ENCODE assay signal across 13 cellular contexts in the genomic region with DNA sequence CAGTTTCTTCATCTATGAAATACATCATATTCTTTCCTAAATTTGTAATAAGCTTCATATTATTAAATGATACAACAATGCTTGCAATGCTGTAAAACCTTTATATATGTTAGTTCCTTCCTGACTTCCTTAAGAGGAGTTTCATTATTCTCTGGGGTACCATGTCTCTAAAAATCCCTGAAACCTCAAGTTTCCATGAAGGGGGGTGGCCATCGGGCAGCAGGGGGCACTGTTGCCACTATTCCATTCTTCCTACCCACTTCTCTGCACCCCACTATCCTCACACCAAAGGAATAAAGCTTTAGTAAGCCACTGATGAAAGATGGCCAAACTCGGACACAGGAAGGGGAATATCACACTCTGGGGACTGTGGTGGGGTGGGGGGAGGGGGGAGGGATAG. TPM values are rescaled to one million over a fixed set of nuclear protein-coding genes. Genes with fewer than 3 reads are reported as not detected.
DNase-seq lines count a peak whose midpoint lies in the region; ATAC-seq, FAIRE-seq and TF ChIP-seq lines count a peak whose summit lies in the region.
"Had no signal": no experiment of that assay in that cellular context is flagged by ENCODE, and none has a peak within 500 bp of the region (broad histone marks: within the 10 kb centered on the region; RNA-seq: fewer than 3 reads in every experiment).

No MANE protein-coding gene starts in this region.

- no peak for ATAC-seq in GM18520 (IDR thresholded peaks at IDR 0.05; ENCODE audit: unreplicated experiment)
- ATAC-seq: left cardiac atrium, psoas muscle had no signal

- no peak overlapping the region for H3K27ac ChIP-seq in thyroid gland
- H3K27ac ChIP-seq: psoas muscle had no signal

- in situ Hi-C loops in SK-MEL-5 (cut with HindIII; ENCODE audit: low pct_unique_long_range_greater_than_20kb, low sequenced_read_pairs), result no loop called here

- H3K4me3 Mint-ChIP-seq in glutamatergic neuron (ENCODE audit: unreplicated experiment), result no peak overlapping the region

- H3K36me3 Mint-ChIP-seq in glutamatergic neuron (ENCODE audit: unreplicated experiment), result no peaks in the 10 kb centered on the region

- FAIRE-seq in D721Med (lab: Jason Lieb, UNC), result no peak
- peak; percentile 36 for FAIRE-seq in H54 (lab: Jason Lieb, UNC)
- no peak for FAIRE-seq in GM19239 (lab: Jason Lieb, UNC)

- H3K27me3 Mint-ChIP-seq in glutamatergic neuron (ENCODE audit: unreplicated experiment), result no peaks in the 10 kb centered on the region

- WGBS in thyroid gland, 2 donors, result 33 to 38% methylated on average over 2 of the region's 2 CpGs

- H3K9me3 Mint-ChIP-seq in glutamatergic neuron (ENCODE audit: unreplicated experiment), result no peaks in the 10 kb centered on the region

- DNase-seq in D721Med (ENCODE audit: insufficient read length, low spot score), result no peak
- no peak for DNase-seq in H54 (ENCODE audit: insufficient read length, low spot score)
- DNase-seq in SK-MEL-5 (ENCODE audit: low read depth, low spot score), result peak; percentile 16
- DNase-seq in glutamatergic neuron, result peak; percentile 51
- no peak for DNase-seq in thyroid gland
- no peak for DNase-seq in DMS79 (lab: John Stamatoyannopoulos, UW)
- no peak for DNase-seq in GM19239 (ENCODE audit: insufficient read length, low spot score)
- DNase-seq: activated effector memory CD4-positive, alpha-beta T cell treated with Interleukin-2 at 50 U/mL for 16 hours; left cardiac atrium; NCI-H2227 treated with DMSO at 0.1 percent for 48 hours; psoas muscle had no signal

- H3K9me3 ChIP-seq in thyroid gland, result no peaks in the 10 kb centered on the region
- H3K9me3 ChIP-seq: psoas muscle had no signal

- no peaks in the 10 kb centered on the region for H3K27me3 ChIP-seq in thyroid gland

- H3K4me3 ChIP-seq in thyroid gland (replicated peaks in 1 of 3), result no peak overlapping the region
- H3K4me3 ChIP-seq: psoas muscle had no signal

- no peaks in the 10 kb centered on the region for H3K4me1 ChIP-seq in thyroid gland
- H3K4me1 ChIP-seq: psoas muscle had no signal

- intact Hi-C loops in thyroid gland (cut with DNase I), result no loop called here

- no peak overlapping the region for H3K27ac Mint-ChIP-seq in glutamatergic neuron (ENCODE audit: unreplicated experiment)

- no peaks in the 10 kb centered on the region for H3K36me3 ChIP-seq in thyroid gland

- no peaks in the 10 kb centered on the region for H3K4me1 Mint-ChIP-seq in glutamatergic neuron (ENCODE audit: low read depth, unreplicated experiment)

- peak; percentile 49 for TF ChIP-seq CTCF in D721Med (IDR thresholded peaks at IDR 0.05; ENCODE audit: insufficient read depth, missing control alignments)
- TF ChIP-seq CTCF in glutamatergic neuron (IDR thresholded peaks at IDR 0.05; ENCODE audit: partially characterized antibody, unreplicated experiment), result peak; percentile 40
- peak in 1 of 6 experiments; percentile 16 for TF ChIP-seq CTCF in thyroid gland (IDR thresholded peaks at IDR 0.05)

- no peak for TF ChIP-seq POLR2A in H54 (IDR thresholded peaks at IDR 0.05; ENCODE audit: low read depth, low read length)
- TF ChIP-seq POLR2A in thyroid gland (IDR thresholded peaks at IDR 0.05), result no peak

RNA-seq across cellular contexts. Expression of a gene that starts 9.0 kb away (rescaled TPM):
- total RNA-seq in SK-MEL-5 (2014; rRNA removed; shearing (Covaris generic)), result not detected in 2 replicates
- not detected in 2 replicates for polyA plus RNA-seq in SK-MEL-5 (2015; cell fraction: cytosol; rRNA removed)
- polyA plus RNA-seq in SK-MEL-5 (2015; cell fraction: nucleus; rRNA removed), result not detected in 2 replicates
- total RNA-seq in glutamatergic neuron (ENCODE audit: unreplicated experiment) (not detected), thyroid gland (under 1 TPM in 1 of 4 donors, not detected in 3; 0.27 TPM)
- total RNA-seq: left cardiac atrium; psoas muscle; T-helper 2 cell treated with Interferon-gamma antibody and Interleukin-4, amounts not matched to agents 100 ng/mL and 5 ng/mL, for 36 hours had no signal
- polyA plus RNA-seq: psoas muscle had no signal

Comparison
In these comparisons a context has a peak if more than half of its experiments do, and no peak if none do; other contexts are left out.
1. DNase-seq: peak in SK-MEL-5 (single experiment) and glutamatergic neuron (single experiment); none in D721Med (single experiment), H54 (single experiment), thyroid gland (0 of 2), DMS79 (single experiment) and GM19239 (single experiment).